ENCODE assay signal across 36 cellular contexts in genomic region chr2:17835511-17835910, GRCh38. TPM values are rescaled to one million over a fixed set of nuclear protein-coding genes. Genes with fewer than 3 reads are reported as not detected.
"Had no signal": no experiment of that assay in that cellular context is flagged by ENCODE, and none has a peak within 500 bp of the region (broad histone marks: within the 10 kb centered on the region; RNA-seq: fewer than 3 reads in every experiment).

No MANE protein-coding gene starts in this region.

- FAIRE-seq: islet of Langerhans had no signal

- H3K4me3 Mint-ChIP-seq: naive thymus-derived CD8-positive, alpha-beta T cell; nephron progenitor cell; stimulated activated effector memory CD8-positive, alpha-beta T cell treated with anti-CD3 and anti-CD28 coated beads, Interleukin-12 subunit alpha, Interleukin-12 subunit beta, amount 100 ng/mL, for 72 hours had no signal

- H3K36me3 Mint-ChIP-seq: naive thymus-derived CD8-positive, alpha-beta T cell; stimulated activated effector memory CD8-positive, alpha-beta T cell treated with anti-CD3 and anti-CD28 coated beads, Interleukin-12 subunit alpha, Interleukin-12 subunit beta, amount 100 ng/mL, for 72 hours had no signal

- H3K4me3 ChIP-seq: dorsolateral prefrontal cortex, esophagus muscularis mucosa, gastroesophageal sphincter, heart left ventricle, hepatocyte, left lung, prostate gland, right atrium auricular region, stomach, thyroid gland, vagina had no signal

- H3K9me3 ChIP-seq: esophagus muscularis mucosa, gastroesophageal sphincter, heart left ventricle, left lung, prostate gland, right atrium auricular region, stomach, thyroid gland, vagina had no signal

- H3K4me1 Mint-ChIP-seq: stimulated activated effector memory CD8-positive, alpha-beta T cell treated with anti-CD3 and anti-CD28 coated beads, Interleukin-12 subunit alpha, Interleukin-12 subunit beta, amount 100 ng/mL, for 72 hours had no signal

- ATAC-seq: foreskin keratinocyte; gastroesophageal sphincter; heart left ventricle; left cardiac atrium; left lung; naive thymus-derived CD8-positive, alpha-beta T cell; sciatic nerve had no signal

- H3K27ac Mint-ChIP-seq: naive thymus-derived CD8-positive, alpha-beta T cell; nephron progenitor cell; stimulated activated effector memory CD8-positive, alpha-beta T cell treated with anti-CD3 and anti-CD28 coated beads, Interleukin-12 subunit alpha, Interleukin-12 subunit beta, amount 100 ng/mL, for 72 hours had no signal

- H3K9me3 Mint-ChIP-seq: naive thymus-derived CD8-positive, alpha-beta T cell; nephron progenitor cell; stimulated activated effector memory CD8-positive, alpha-beta T cell treated with anti-CD3 and anti-CD28 coated beads, Interleukin-12 subunit alpha, Interleukin-12 subunit beta, amount 100 ng/mL, for 72 hours had no signal

- DNase-seq: dorsolateral prefrontal cortex; effector CD4-positive, alpha-beta T cell; foreskin keratinocyte; heart left ventricle; left cardiac atrium; left lung; mesenchymal stem cell; midbrain; naive thymus-derived CD8-positive, alpha-beta T cell; nephron progenitor cell; nucleus accumbens; stimulated activated CD4-positive, alpha-beta T cell treated with anti-CD3 and anti-CD28 coated beads, Interleukin-2, amount 100 ng/mL, for 24 hours; stimulated activated CD4-positive, alpha-beta T cell treated with anti-CD3 and anti-CD28 coated beads, Interleukin-4, amount 100 ng/mL, for 24 hours; stimulated activated naive CD4-positive, alpha-beta T cell treated with Interleukin-2 at 50 U/mL for 16 hours; stomach; thyroid gland had no signal

- H3K4me1 ChIP-seq: foreskin keratinocyte, prostate gland, thyroid gland had no signal

- H3K27ac ChIP-seq: dorsolateral prefrontal cortex, esophagus muscularis mucosa, foreskin keratinocyte, gastroesophageal sphincter, heart left ventricle, hepatocyte, left lung, prostate gland, right atrium auricular region, stomach, thyroid gland, vagina had no signal

- H3K27me3 ChIP-seq: foreskin keratinocyte, hepatocyte, right atrium auricular region, thyroid gland, vagina had no signal

- H3K36me3 ChIP-seq: esophagus muscularis mucosa, gastroesophageal sphincter, heart left ventricle, left lung, prostate gland, right atrium auricular region, stomach, thyroid gland, vagina had no signal

RNA-seq across cellular contexts. Expression of gene MSGN1, which starts 19.3 kb away (rescaled TPM):
- total RNA-seq: dorsolateral prefrontal cortex; epithelial cell of proximal tubule; esophagus muscularis mucosa; fibroblast of lung; foreskin keratinocyte; gastroesophageal sphincter; heart left ventricle; hepatocyte; kidney epithelial cell; left cardiac atrium; left lung; lower leg skin; lung microvascular endothelial cell; mucosa of gallbladder; naive thymus-derived CD8-positive, alpha-beta T cell; osteocyte; prostate gland; right atrium auricular region; sciatic nerve; skeletal muscle tissue; stomach; subcutaneous adipose tissue; temporal lobe; thyroid gland; ureter; vagina had no signal

RNA-seq across cellular contexts. Expression of gene KCNS3, which starts 43.0 kb away (rescaled TPM):
- total RNA-seq: naive thymus-derived CD8-positive, alpha-beta T cell; osteocyte had no signal
